ENCODE assay signal across 1 cellular context in genomic region chr12:1633459-1633858, GRCh38.
TF ChIP-seq lines count a peak whose summit lies in the region.

No MANE protein-coding gene starts in this region.

TF ChIP-seq in GM23338, 12 proteins besides CTCF, POLR2A, EP300 and RAD21:
- TF ChIP-seq, protein P1, sequence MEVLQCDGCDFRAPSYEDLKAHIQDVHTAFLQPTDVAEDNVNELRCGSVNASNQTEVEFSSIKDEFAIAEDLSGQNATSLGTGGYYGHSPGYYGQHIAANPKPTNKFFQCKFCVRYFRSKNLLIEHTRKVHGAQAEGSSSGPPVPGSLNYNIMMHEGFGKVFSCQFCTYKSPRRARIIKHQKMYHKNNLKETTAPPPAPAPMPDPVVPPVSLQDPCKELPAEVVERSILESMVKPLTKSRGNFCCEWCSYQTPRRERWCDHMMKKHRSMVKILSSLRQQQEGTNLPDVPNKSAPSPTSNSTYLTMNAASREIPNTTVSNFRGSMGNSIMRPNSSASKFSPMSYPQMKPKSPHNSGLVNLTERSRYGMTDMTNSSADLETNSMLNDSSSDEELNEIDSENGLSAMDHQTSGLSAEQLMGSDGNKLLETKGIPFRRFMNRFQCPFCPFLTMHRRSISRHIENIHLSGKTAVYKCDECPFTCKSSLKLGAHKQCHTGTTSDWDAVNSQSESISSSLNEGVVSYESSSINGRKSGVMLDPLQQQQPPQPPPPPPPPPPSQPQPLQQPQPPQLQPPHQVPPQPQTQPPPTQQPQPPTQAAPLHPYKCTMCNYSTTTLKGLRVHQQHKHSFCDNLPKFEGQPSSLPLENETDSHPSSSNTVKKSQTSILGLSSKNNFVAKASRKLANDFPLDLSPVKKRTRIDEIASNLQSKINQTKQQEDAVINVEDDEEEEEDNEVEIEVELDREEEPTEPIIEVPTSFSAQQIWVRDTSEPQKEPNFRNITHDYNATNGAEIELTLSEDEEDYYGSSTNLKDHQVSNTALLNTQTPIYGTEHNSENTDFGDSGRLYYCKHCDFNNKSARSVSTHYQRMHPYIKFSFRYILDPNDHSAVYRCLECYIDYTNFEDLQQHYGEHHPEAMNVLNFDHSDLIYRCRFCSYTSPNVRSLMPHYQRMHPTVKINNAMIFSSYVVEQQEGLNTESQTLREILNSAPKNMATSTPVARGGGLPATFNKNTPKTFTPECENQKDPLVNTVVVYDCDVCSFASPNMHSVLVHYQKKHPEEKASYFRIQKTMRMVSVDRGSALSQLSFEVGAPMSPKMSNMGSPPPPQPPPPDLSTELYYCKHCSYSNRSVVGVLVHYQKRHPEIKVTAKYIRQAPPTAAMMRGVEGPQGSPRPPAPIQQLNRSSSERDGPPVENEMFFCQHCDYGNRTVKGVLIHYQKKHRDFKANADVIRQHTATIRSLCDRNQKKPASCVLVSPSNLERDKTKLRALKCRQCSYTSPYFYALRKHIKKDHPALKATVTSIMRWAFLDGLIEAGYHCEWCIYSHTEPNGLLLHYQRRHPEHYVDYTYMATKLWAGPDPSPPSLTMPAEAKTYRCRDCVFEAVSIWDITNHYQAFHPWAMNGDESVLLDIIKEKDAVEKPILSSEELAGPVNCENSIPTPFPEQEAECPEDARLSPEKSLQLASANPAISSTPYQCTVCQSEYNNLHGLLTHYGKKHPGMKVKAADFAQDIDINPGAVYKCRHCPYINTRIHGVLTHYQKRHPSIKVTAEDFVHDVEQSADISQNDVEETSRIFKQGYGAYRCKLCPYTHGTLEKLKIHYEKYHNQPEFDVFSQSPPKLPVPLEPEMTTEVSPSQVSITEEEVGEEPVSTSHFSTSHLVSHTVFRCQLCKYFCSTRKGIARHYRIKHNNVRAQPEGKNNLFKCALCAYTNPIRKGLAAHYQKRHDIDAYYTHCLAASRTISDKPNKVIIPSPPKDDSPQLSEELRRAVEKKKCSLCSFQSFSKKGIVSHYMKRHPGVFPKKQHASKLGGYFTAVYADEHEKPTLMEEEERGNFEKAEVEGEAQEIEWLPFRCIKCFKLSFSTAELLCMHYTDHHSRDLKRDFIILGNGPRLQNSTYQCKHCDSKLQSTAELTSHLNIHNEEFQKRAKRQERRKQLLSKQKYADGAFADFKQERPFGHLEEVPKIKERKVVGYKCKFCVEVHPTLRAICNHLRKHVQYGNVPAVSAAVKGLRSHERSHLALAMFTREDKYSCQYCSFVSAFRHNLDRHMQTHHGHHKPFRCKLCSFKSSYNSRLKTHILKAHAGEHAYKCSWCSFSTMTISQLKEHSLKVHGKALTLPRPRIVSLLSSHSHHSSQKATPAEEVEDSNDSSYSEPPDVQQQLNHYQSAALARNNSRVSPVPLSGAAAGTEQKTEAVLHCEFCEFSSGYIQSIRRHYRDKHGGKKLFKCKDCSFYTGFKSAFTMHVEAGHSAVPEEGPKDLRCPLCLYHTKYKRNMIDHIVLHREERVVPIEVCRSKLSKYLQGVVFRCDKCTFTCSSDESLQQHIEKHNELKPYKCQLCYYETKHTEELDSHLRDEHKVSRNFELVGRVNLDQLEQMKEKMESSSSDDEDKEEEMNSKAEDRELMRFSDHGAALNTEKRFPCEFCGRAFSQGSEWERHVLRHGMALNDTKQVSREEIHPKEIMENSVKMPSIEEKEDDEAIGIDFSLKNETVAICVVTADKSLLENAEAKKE (CRISPR knock-in tag; IDR thresholded peaks at IDR 0.05) = no peak
- TF ChIP-seq POLR2AphosphoS5 (IDR thresholded peaks at IDR 0.05; ENCODE audit: low read depth) = no peak
